Comparison of ENCODE assay signal across 8 cellular contexts in genomic region chr10:88194041-88194887, GRCh38.
DNase-seq lines count a peak whose midpoint lies in the region; ATAC-seq and TF ChIP-seq lines count a peak whose summit lies in the region.

No MANE protein-coding gene starts in this region.

- no peak for TF ChIP-seq POLR2A in esophagus squamous epithelium (IDR thresholded peaks at IDR 0.05)

- DNase-seq in HFFc6: peak; percentile 76
- peak; percentile 18 for DNase-seq in T-helper 2 cell treated with Interferon-gamma antibody and Interleukin-4, amounts not matched to agents 5 μg/mL and 100 μg/mL, for 36 hours (ENCODE audit: low spot score)
- DNase-seq in activated naive CD8-positive, alpha-beta T cell treated with anti-CD3 and anti-CD28 coated beads, Interleukin-2, amount 10 ng/mL, durations not matched to agents 7 days and 5 days: peak; percentile 29
- DNase-seq in stimulated activated CD4-positive, alpha-beta T cell treated with anti-CD3 and anti-CD28 coated beads, Interleukin-4, amount 100 ng/mL, for 1 hour: peak; percentile 4
- no peak for DNase-seq in NCI-H748 (lab: John Stamatoyannopoulos, UW; ENCODE audit: unreplicated experiment)
- no peak for DNase-seq in SJCRH30
- no peak for DNase-seq in esophagus squamous epithelium (lab: John Stamatoyannopoulos, UW)
- no peak for DNase-seq in colonic mucosa

- POLR2A ChIA-PET in activated naive CD8-positive, alpha-beta T cell treated with anti-CD3 and anti-CD28 coated beads, Interleukin-2, amount 10 ng/mL, durations not matched to agents 7 days and 5 days (lab: Charles Lee): interaction anchor here (0.6 to 0.7 kb wide), 2 partner anchors 20 to 77 kb away, joined by 3 read pairs; no protein-coding TSS in a partner anchor

- no peak overlapping the region for H3K4me3 Mint-ChIP-seq in HFFc6
- peak overlapping the region; percentile 59 for H3K4me3 Mint-ChIP-seq in T-helper 2 cell treated with Interferon-gamma antibody and Interleukin-4, amounts not matched to agents 5 μg/mL and 100 μg/mL, for 36 hours
- peak overlapping the region; percentile 53 for H3K4me3 Mint-ChIP-seq in activated naive CD8-positive, alpha-beta T cell treated with anti-CD3 and anti-CD28 coated beads, Interleukin-2, amount 10 ng/mL, durations not matched to agents 7 days and 5 days

- no peak overlapping the region for H3K4me3 ChIP-seq in SJCRH30
- H3K4me3 ChIP-seq in esophagus squamous epithelium: no peak overlapping the region
- no peak overlapping the region for H3K4me3 ChIP-seq in colonic mucosa

- H3K36me3 Mint-ChIP-seq in HFFc6 (ENCODE audit: low read depth): no peaks in the 10 kb centered on the region
- peaks cover 1% of the 10 kb centered on the region for H3K36me3 Mint-ChIP-seq in T-helper 2 cell treated with Interferon-gamma antibody and Interleukin-4, amounts not matched to agents 5 μg/mL and 100 μg/mL, for 36 hours (ENCODE audit: low read depth)
- H3K36me3 Mint-ChIP-seq in activated naive CD8-positive, alpha-beta T cell treated with anti-CD3 and anti-CD28 coated beads, Interleukin-2, amount 10 ng/mL, durations not matched to agents 7 days and 5 days: peaks cover 5% of the 10 kb centered on the region

- no peak overlapping the region for H3K9ac ChIP-seq in colonic mucosa (ENCODE audit: low read depth in 2 of 2, low read length in 2 of 2)

- H3K27me3 ChIP-seq in SJCRH30 (no peaks in the 10 kb centered on the region), esophagus squamous epithelium (no peaks in the 10 kb centered on the region), colonic mucosa (no peaks in the 10 kb centered on the region)

- H3K36me3 ChIP-seq in SJCRH30: no peaks in the 10 kb centered on the region
- no peaks in the 10 kb centered on the region for H3K36me3 ChIP-seq in esophagus squamous epithelium
- no peaks in the 10 kb centered on the region for H3K36me3 ChIP-seq in colonic mucosa

- H3K27ac Mint-ChIP-seq in HFFc6: peak overlapping the region; percentile 17; the same call in 1 of the 2 replicates
- peak overlapping the region; percentile 91 for H3K27ac Mint-ChIP-seq in T-helper 2 cell treated with Interferon-gamma antibody and Interleukin-4, amounts not matched to agents 5 μg/mL and 100 μg/mL, for 36 hours
- peak overlapping the region; percentile 76 for H3K27ac Mint-ChIP-seq in activated naive CD8-positive, alpha-beta T cell treated with anti-CD3 and anti-CD28 coated beads, Interleukin-2, amount 10 ng/mL, durations not matched to agents 7 days and 5 days

- WGBS in esophagus squamous epithelium, 2 donors: 71 to 88% methylated on average over 3 of the region's 3 CpGs

- H3K27ac ChIP-seq in SJCRH30: no peak overlapping the region
- peak overlapping the region in 1 of 4 donors; percentile 6 for H3K27ac ChIP-seq in esophagus squamous epithelium
- no peak overlapping the region for H3K27ac ChIP-seq in colonic mucosa

- no peaks in the 10 kb centered on the region; the same call in 1 of the 2 replicates for H3K27me3 Mint-ChIP-seq in HFFc6 (ENCODE audit: insufficient read depth)
- H3K27me3 Mint-ChIP-seq in T-helper 2 cell treated with Interferon-gamma antibody and Interleukin-4, amounts not matched to agents 5 μg/mL and 100 μg/mL, for 36 hours (ENCODE audit: low read depth): peaks cover 16% of the 10 kb centered on the region
- H3K27me3 Mint-ChIP-seq in activated naive CD8-positive, alpha-beta T cell treated with anti-CD3 and anti-CD28 coated beads, Interleukin-2, amount 10 ng/mL, durations not matched to agents 7 days and 5 days: no peaks in the 10 kb centered on the region

- no peak for TF ChIP-seq CTCF in HFFc6 (IDR thresholded peaks at IDR 0.05)
- TF ChIP-seq CTCF in esophagus squamous epithelium (IDR thresholded peaks at IDR 0.05): no peak
- no peak for TF ChIP-seq CTCF in colonic mucosa (IDR thresholded peaks at IDR 0.05)

- intact Hi-C loops in esophagus squamous epithelium (cut with DNase I) (no loop called here), colonic mucosa (cut with DNase I) (no loop called here)

- H3K4me1 Mint-ChIP-seq in HFFc6 (ENCODE audit: low read depth): peaks cover 16% of the 10 kb centered on the region
- peaks cover 20% of the 10 kb centered on the region for H3K4me1 Mint-ChIP-seq in T-helper 2 cell treated with Interferon-gamma antibody and Interleukin-4, amounts not matched to agents 5 μg/mL and 100 μg/mL, for 36 hours (ENCODE audit: low read depth)
- H3K4me1 Mint-ChIP-seq in activated naive CD8-positive, alpha-beta T cell treated with anti-CD3 and anti-CD28 coated beads, Interleukin-2, amount 10 ng/mL, durations not matched to agents 7 days and 5 days: peaks cover 17% of the 10 kb centered on the region

- no peaks in the 10 kb centered on the region for H3K9me3 Mint-ChIP-seq in HFFc6
- H3K9me3 Mint-ChIP-seq in T-helper 2 cell treated with Interferon-gamma antibody and Interleukin-4, amounts not matched to agents 5 μg/mL and 100 μg/mL, for 36 hours: peaks cover 6% of the 10 kb centered on the region
- peaks cover 4% of the 10 kb centered on the region for H3K9me3 Mint-ChIP-seq in activated naive CD8-positive, alpha-beta T cell treated with anti-CD3 and anti-CD28 coated beads, Interleukin-2, amount 10 ng/mL, durations not matched to agents 7 days and 5 days

- no peaks in the 10 kb centered on the region for H3K4me1 ChIP-seq in SJCRH30
- H3K4me1 ChIP-seq in esophagus squamous epithelium: peaks cover 0 to 10% (median 3%) of the 10 kb centered on the region in 3 donors
- no peaks in the 10 kb centered on the region for H3K4me1 ChIP-seq in colonic mucosa

- H3K9me3 ChIP-seq in SJCRH30 (replicated peaks) (no peaks in the 10 kb centered on the region), esophagus squamous epithelium (no peaks in the 10 kb centered on the region), colonic mucosa (no peaks in the 10 kb centered on the region)

- peak; percentile 98 for ATAC-seq in activated naive CD8-positive, alpha-beta T cell treated with anti-CD3 and anti-CD28 coated beads, Interleukin-2, amount 10 ng/mL, durations not matched to agents 7 days and 5 days (ENCODE audit: low read depth)

Comparison
In these comparisons a context has a peak if more than half of its experiments do, and no peak if none do; other contexts are left out.
1. DNase-seq: peak in HFFc6 (single experiment), T-helper 2 cell treated with Interferon-gamma antibody and Interleukin-4, amounts not matched to agents 5 μg/mL and 100 μg/mL, for 36 hours (single experiment), activated naive CD8-positive, alpha-beta T cell treated with anti-CD3 and anti-CD28 coated beads, Interleukin-2, amount 10 ng/mL, durations not matched to agents 7 days and 5 days (single experiment) and stimulated activated CD4-positive, alpha-beta T cell treated with anti-CD3 and anti-CD28 coated beads, Interleukin-4, amount 100 ng/mL, for 1 hour (single experiment); none in NCI-H748 (single experiment), SJCRH30 (0 of 2), esophagus squamous epithelium (single experiment) and colonic mucosa (single experiment).
2. H3K27ac Mint-ChIP-seq: peak in every context shown above with its lines; median percentile 91 in T-helper 2 cell treated with Interferon-gamma antibody and Interleukin-4, amounts not matched to agents 5 μg/mL and 100 μg/mL, for 36 hours; 76 in activated naive CD8-positive, alpha-beta T cell treated with anti-CD3 and anti-CD28 coated beads, Interleukin-2, amount 10 ng/mL, durations not matched to agents 7 days and 5 days; 17 in HFFc6.